In genomic region chr4:121370729-121371325, GRCh38 we compare ENCODE assay signal across 8 cellular contexts. TPM values are rescaled to one million over a fixed set of nuclear protein-coding genes. Genes with fewer than 3 reads are reported as not detected.
DNase-seq lines count a peak whose midpoint lies in the region; ATAC-seq and TF ChIP-seq lines count a peak whose summit lies in the region.

No MANE protein-coding gene starts in this region.

- TF ChIP-seq CTCF in NB4 (IDR thresholded peaks at IDR 0.05; ENCODE audit: low read depth, low read length) (peak; percentile 36), smooth muscle cell (IDR thresholded peaks at IDR 0.05; ENCODE audit: borderline replicate concordance, insufficient read depth, poor library complexity, severe bottlenecking) (peak; percentile 68)

- no peak for TF ChIP-seq POLR2A in NB4 (IDR thresholded peaks at IDR 0.05; ENCODE audit: extremely low read depth, insufficient read length)

- no peak overlapping the region for H3K9ac ChIP-seq in smooth muscle cell (ENCODE audit: low read depth)

- H3K4me2 ChIP-seq in smooth muscle cell: no peak overlapping the region

- no peak overlapping the region for H3K27ac ChIP-seq in smooth muscle cell (ENCODE audit: low read depth)

- 79% methylated on average over 1 of the region's 1 CpG for WGBS in smooth muscle cell (ENCODE audit: low lambda C conversion rate)

- peak; percentile 49 for DNase-seq in CD1c-positive myeloid dendritic cell (ENCODE audit: extremely low spot score)
- DNase-seq in NB4 (ENCODE audit: low read depth): peak; percentile 43
- peak; percentile 16 for DNase-seq in activated T-cell treated with anti-CD3 and anti-CD28 coated beads for 24 hours (ENCODE audit: low read depth)
- DNase-seq in glomerular endothelial cell (ENCODE audit: extremely low read depth, low read depth, low spot score): peak; percentile 14
- no peak for DNase-seq in smooth muscle cell (lab: John Stamatoyannopoulos, UW; ENCODE audit: unreplicated experiment)
- no peak for DNase-seq in 8988T

- no peaks in the 10 kb centered on the region for H3K4me1 ChIP-seq in smooth muscle cell (ENCODE audit: low read depth)

- H3K79me2 ChIP-seq in smooth muscle cell (ENCODE audit: low read depth): no peaks in the 10 kb centered on the region

- H3K4me3 ChIP-seq in NB4 (ENCODE audit: low read depth, low read length) (no peak overlapping the region), smooth muscle cell (no peak overlapping the region)

- H3K9me3 ChIP-seq in smooth muscle cell (replicated peaks; ENCODE audit: low read depth): no peaks in the 10 kb centered on the region

- H3F3A ChIP-seq in smooth muscle cell (ENCODE audit: low read depth): no peaks in the 10 kb centered on the region

- ATAC-seq in GM18907 (IDR thresholded peaks at IDR 0.05; ENCODE audit: unreplicated experiment) (peak; percentile 60), HG03097 (IDR thresholded peaks at IDR 0.05; ENCODE audit: low FRiP score, unreplicated experiment) (no peak)

- H4K20me1 ChIP-seq in smooth muscle cell (ENCODE audit: low read depth): no peaks in the 10 kb centered on the region

- H2AFZ ChIP-seq in smooth muscle cell (ENCODE audit: low read depth): no peak overlapping the region

- H3K27me3 ChIP-seq in smooth muscle cell (ENCODE audit: low read depth): no peaks in the 10 kb centered on the region

- no peaks in the 10 kb centered on the region for H3K36me3 ChIP-seq in smooth muscle cell (ENCODE audit: low read depth)

RNA-seq across cellular contexts. Expression of gene QRFPR, which starts 10.0 kb away (rescaled TPM):
- total RNA-seq in glomerular endothelial cell: not detected in 2 replicates
- total RNA-seq in smooth muscle cell: not detected in 2 replicates
- polyA plus RNA-seq in smooth muscle cell: not detected in 2 replicates

Comparison
In these comparisons a context has a peak if more than half of its experiments do, and no peak if none do; other contexts are left out.
1. DNase-seq: peak in CD1c-positive myeloid dendritic cell (single experiment), NB4 (single experiment), activated T-cell treated with anti-CD3 and anti-CD28 coated beads for 24 hours (single experiment) and glomerular endothelial cell (single experiment); none in smooth muscle cell (single experiment) and 8988T (single experiment).